13 cellular contexts compared by ENCODE assay signal in the genomic region with DNA sequence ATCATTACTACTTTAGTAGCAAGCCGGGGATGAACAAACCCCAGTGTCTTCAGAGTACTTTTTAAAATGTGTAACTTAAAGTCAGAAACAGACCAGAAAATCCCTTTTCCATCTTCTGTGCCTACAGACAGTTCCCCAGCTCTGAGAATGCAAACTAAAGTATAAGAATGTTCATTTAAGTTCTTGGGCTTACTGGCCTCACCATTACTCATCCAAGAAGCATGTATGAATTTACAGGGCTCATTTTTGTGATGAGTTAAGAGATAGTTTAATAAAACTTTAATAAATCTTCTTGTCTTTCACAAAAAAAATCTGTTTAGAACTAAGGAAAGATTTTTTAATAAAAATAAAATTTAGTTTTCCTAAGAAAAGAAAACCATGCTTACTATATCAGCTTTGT. TPM values are rescaled to one million over a fixed set of nuclear protein-coding genes. Genes with fewer than 3 reads are reported as not detected.
A peak's percentile ranks its signal among the peaks of the same experiment; 100 is the strongest.
DNase-seq lines count a peak whose midpoint lies in the region; ATAC-seq, FAIRE-seq and TF ChIP-seq lines count a peak whose summit lies in the region.
"Had no signal": no experiment of that assay in that cellular context is flagged by ENCODE, and none has a peak within 500 bp of the region (broad histone marks: within the 10 kb centered on the region; RNA-seq: fewer than 3 reads in every experiment).

No MANE protein-coding gene starts in this region.

- FAIRE-seq in GM19239 (lab: Jason Lieb, UNC): no peak

- POLR2A ChIA-PET in BJ (lab: Charles Lee): no interaction called here

- peak overlapping the region in 22 of 59 donors; percentile 12 to 96 (median 90) for H3K27ac ChIP-seq in dorsolateral prefrontal cortex
- H3K27ac ChIP-seq: cardiac muscle cell had no signal

- DNase-seq in BJ (ENCODE audit: low read depth): peak; percentile 21
- DNase-seq in RKO (ENCODE audit: low spot score): peak; percentile 42
- DNase-seq in dorsolateral prefrontal cortex: no peak
- peak; percentile 48 for DNase-seq in non-pigmented ciliary epithelial cell (ENCODE audit: low read depth)
- no peak for DNase-seq in GM19239 (ENCODE audit: insufficient read length, low spot score)
- no peak for DNase-seq in NCI-H187 (lab: John Stamatoyannopoulos, UW)
- DNase-seq: activated CD4-positive, CD25-positive, alpha-beta regulatory T cell treated with anti-CD3 and anti-CD28 coated beads, Interleukin-2, amount 50 U/mL, for 72 hours; activated naive CD4-positive, alpha-beta T cell treated with anti-CD3 and anti-CD28 coated beads, Interleukin-2, amount 10 ng/mL, durations not matched to agents 7 days and 5 days; retina; SHP77 had no signal

- TF ChIP-seq CTCF in BJ (IDR thresholded peaks at IDR 0.05; ENCODE audit: insufficient read depth, low read depth, low read length) (no peak), dorsolateral prefrontal cortex (IDR thresholded peaks at IDR 0.05 in 54 of 56, conservative IDR thresholded peaks at IDR 0.05 in 2 of 56; ENCODE audit: low read depth in 1 of 56, partially characterized antibody in 56 of 56) (no peak)

- ATAC-seq in HG02623 (IDR thresholded peaks at IDR 0.05; ENCODE audit: unreplicated experiment): no peak
- ATAC-seq in HG03521 (IDR thresholded peaks at IDR 0.05; ENCODE audit: unreplicated experiment): no peak

- CTCF ChIA-PET in BJ (lab: Yijun Ruan, JAX): interaction anchor here (0.7 to 3.1 kb wide), 6 partner anchors 10 to 630 kb away, joined by 3 to 10 read pairs (median 4); a partner anchor contains a TSS

- intact Hi-C loops in dorsolateral prefrontal cortex (cut with DNase I): loop anchor here in 1 of 2 donors (5.0 kb wide), 1 partner anchor 34 kb away; no protein-coding TSS in a partner anchor

- H3K4me3 ChIP-seq in BJ (ENCODE audit: low read depth, low read length) (no peak overlapping the region), dorsolateral prefrontal cortex (peak overlapping the region in 48 of 59 donors; percentile 3 to 87 (median 74))
- H3K4me3 ChIP-seq: cardiac muscle cell had no signal

- peaks cover 3% of the 10 kb centered on the region for H3K36me3 ChIP-seq in BJ (ENCODE audit: control insufficient read depth, insufficient read depth, low read length)
- H3K36me3 ChIP-seq: cardiac muscle cell had no signal

- H3K27me3 ChIP-seq in BJ (ENCODE audit: control insufficient read depth, insufficient read depth, low read length) (no peaks in the 10 kb centered on the region), dorsolateral prefrontal cortex (no peaks in the 10 kb centered on the region)
- H3K27me3 ChIP-seq: cardiac muscle cell had no signal

RNA-seq across cellular contexts. Expression of a gene that starts 4.6 kb away (rescaled TPM):
- 7.7 and 14.4 TPM in 2 replicates for polyA plus RNA-seq in BJ (2011; rRNA removed)
- 10.6 and 14.3 TPM in 2 replicates for polyA minus RNA-seq in BJ (2011; rRNA and poly(A)+ RNA removed)
- 100 to 1,000 TPM in 15 of 120 experiments, 10 to 100 TPM in 105; 38.8 to 131 (median 83.4) TPM for total RNA-seq in dorsolateral prefrontal cortex

Comparison
In these comparisons a context has a peak if more than half of its experiments do, and no peak if none do; other contexts are left out.
1. DNase-seq: peak in BJ (single experiment), RKO (single experiment) and non-pigmented ciliary epithelial cell (single experiment); none in dorsolateral prefrontal cortex (0 of 10), GM19239 (single experiment) and NCI-H187 (0 of 2).